1 cellular context compared by ENCODE assay signal in the genomic region with DNA sequence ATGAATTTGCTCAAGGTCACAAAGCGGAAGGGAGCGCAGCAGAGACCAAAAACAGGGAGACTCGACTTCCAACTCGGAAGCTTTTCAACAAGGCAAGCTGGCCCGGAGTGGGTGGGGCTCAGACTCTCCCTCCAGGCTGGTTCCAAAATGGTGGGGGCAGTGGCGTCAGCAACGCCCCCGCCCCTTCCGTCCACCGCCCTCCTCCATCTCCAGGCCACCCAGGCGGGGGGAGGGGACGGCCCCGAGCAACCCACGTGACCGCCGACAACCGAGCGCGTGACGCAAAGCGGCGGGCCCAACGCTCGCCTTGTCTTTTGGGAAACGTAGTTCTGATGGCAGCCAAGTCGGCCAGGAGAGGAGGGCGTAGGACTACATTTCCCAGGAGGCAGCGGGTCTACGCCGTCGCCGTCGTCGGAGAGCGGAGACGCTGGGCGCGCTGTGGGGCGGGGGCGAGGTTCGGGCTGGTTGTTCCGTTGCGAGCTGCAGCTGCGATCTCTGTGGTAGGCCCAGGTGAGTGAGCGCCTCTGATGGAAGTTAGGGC.
TF ChIP-seq lines count a peak whose summit lies in the region.

Gene THRAP3 (plus strand): TSS at position 448 of the 541 bp plus-strand sequence. CDS start 58,121 bp downstream, outside the sequence.

TF ChIP-seq in GM12878, 131 proteins besides CTCF, POLR2A, EP300 and RAD21 (continued from another document):
- TF ChIP-seq MLLT1 (IDR thresholded peaks at IDR 0.05) (no peak), CREB1 (IDR thresholded peaks at IDR 0.05; ENCODE audit: low read depth) (peak; percentile 97), POU2F2 (IDR thresholded peaks at IDR 0.05; ENCODE audit: borderline replicate concordance, low read depth, low read length) (peak; percentile 50; the same call in 1 of the 3 replicates), KAT2A (conservative IDR thresholded peaks at IDR 0.05; ENCODE audit: control insufficient read depth, low read depth, low read length) (no peak), TARDBP (IDR thresholded peaks at IDR 0.05; ENCODE audit: borderline replicate concordance) (peak; percentile 62), STAT1 (conservative IDR thresholded peaks at IDR 0.05) (no peak), SRF (IDR thresholded peaks at IDR 0.05; ENCODE audit: low read depth in 2 of 2, low read length in 2 of 2) (peak in 1 of 2 experiments; percentile 27; a peak in 1 of 4 replicates), CHD2 (IDR thresholded peaks at IDR 0.05; ENCODE audit: borderline replicate concordance, low read depth, low read length) (peak; percentile 96), CHD1 (IDR thresholded peaks at IDR 0.05; ENCODE audit: low read depth, low read length) (0 out of 2 replicates have a peak, but pooled peaks have one; percentile 22), SIX5 (IDR thresholded peaks at IDR 0.05; ENCODE audit: low read depth, low read length, severe bottlenecking) (peak; percentile 97), TCF3 (IDR thresholded peaks at IDR 0.05; ENCODE audit: borderline replicate concordance, insufficient read depth, low read depth, low read length) (0 out of 2 replicates have a peak, but pooled peaks have one; percentile 23), ASH2L (IDR thresholded peaks at IDR 0.05; ENCODE audit: borderline replicate concordance, low read depth) (no peak), BACH1 (IDR thresholded peaks at IDR 0.05; ENCODE audit: borderline replicate concordance) (peak; percentile 14; the same call in 1 of the 2 replicates)
- TF ChIP-seq, protein P1, sequence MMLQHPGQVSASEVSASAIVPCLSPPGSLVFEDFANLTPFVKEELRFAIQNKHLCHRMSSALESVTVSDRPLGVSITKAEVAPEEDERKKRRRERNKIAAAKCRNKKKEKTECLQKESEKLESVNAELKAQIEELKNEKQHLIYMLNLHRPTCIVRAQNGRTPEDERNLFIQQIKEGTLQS (IDR thresholded peaks at IDR 0.05; ENCODE audit: borderline replicate concordance, extremely low read depth, low read depth, low read length) = peak; percentile 94; the same call in 1 of the 2 replicates
- TF ChIP-seq, protein P2, sequence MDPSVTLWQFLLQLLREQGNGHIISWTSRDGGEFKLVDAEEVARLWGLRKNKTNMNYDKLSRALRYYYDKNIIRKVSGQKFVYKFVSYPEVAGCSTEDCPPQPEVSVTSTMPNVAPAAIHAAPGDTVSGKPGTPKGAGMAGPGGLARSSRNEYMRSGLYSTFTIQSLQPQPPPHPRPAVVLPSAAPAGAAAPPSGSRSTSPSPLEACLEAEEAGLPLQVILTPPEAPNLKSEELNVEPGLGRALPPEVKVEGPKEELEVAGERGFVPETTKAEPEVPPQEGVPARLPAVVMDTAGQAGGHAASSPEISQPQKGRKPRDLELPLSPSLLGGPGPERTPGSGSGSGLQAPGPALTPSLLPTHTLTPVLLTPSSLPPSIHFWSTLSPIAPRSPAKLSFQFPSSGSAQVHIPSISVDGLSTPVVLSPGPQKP (IDR thresholded peaks at IDR 0.05; ENCODE audit: low read depth, low read length) = peak; percentile 78; the same call in 1 of the 2 replicates
- TF ChIP-seq, protein P3, sequence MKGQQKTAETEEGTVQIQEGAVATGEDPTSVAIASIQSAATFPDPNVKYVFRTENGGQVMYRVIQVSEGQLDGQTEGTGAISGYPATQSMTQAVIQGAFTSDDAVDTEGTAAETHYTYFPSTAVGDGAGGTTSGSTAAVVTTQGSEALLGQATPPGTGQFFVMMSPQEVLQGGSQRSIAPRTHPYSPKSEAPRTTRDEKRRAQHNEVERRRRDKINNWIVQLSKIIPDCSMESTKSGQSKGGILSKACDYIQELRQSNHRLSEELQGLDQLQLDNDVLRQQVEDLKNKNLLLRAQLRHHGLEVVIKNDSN (IDR thresholded peaks at IDR 0.05; ENCODE audit: borderline replicate concordance, extremely low read length, insufficient read depth, low read depth, low read length) = peak; percentile 98
